8 cellular contexts compared by ENCODE assay signal in the genomic region with DNA sequence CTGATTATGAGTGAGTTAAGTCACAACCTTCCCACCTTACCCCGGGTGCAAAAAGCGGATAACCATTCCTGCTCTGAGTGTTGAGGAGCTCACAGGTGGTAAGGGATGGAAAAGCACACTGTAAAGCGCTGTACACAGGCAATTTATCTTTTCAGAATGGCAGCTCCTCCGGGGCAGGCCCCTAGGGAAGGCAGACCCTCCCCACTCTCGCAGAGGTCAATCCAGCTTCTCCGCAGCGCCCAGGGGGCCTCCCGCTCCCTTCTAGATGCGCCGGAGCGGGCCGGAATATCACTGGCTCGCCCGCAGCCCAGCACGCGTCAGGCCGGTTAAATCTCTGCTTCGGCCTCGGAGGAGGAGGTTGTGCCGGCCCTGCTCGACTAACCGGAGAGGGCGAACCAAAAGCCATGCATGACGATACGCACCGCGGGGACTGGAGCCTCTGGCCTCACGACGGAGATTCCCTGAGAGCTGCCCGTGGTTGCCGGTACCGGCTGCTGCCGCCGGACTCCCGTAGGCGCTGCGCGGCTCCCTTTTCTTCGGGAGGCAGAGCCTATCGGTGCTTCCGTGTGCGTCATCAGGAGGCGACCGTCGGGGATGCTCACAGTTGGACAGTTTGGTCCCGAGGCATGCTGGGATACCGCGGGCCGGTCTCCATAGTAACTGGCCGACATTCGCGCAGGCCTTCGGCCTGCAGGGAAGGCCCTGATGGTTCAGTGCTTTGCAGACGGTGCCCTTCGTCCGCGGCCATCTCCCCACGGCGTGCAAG. TPM values are rescaled to one million over a fixed set of nuclear protein-coding genes. Genes with fewer than 3 reads are reported as not detected.
A peak's percentile ranks its signal among the peaks of the same experiment; 100 is the strongest.
DNase-seq lines count a peak whose midpoint lies in the region; ATAC-seq and TF ChIP-seq lines count a peak whose summit lies in the region.

TSS of gene BRMS1 (minus strand) at position 555 of the 766 bp plus-strand sequence. CDS start 2,870 bp downstream, outside the sequence.

- H3K27me3 ChIP-seq in GM06990 (replicated peaks; ENCODE audit: control insufficient read depth, insufficient read depth, low read length) = no peaks in the 10 kb centered on the region

- peaks cover 0 to 3% of the 10 kb centered on the region in 2 donors for H3K9me3 Mint-ChIP-seq in activated naive CD4-positive, alpha-beta T cell treated with anti-CD3 and anti-CD28 coated beads, Interleukin-2, amount 50 U/mL, for 72 hours

- peak within 1 kb of the TSS; percentile 72 for H3K27ac ChIP-seq in temporal lobe (ENCODE audit: low read depth, low read length)

- peak; percentile 59 for ATAC-seq in HG02588 (IDR thresholded peaks at IDR 0.05; ENCODE audit: unreplicated experiment)
- ATAC-seq in activated naive CD4-positive, alpha-beta T cell treated with anti-CD3 and anti-CD28 coated beads, Interleukin-2, amount 50 U/mL, for 72 hours = peak; percentile 84 to 88
- peak; percentile 80 for ATAC-seq in omental fat pad (ENCODE audit: low FRiP score)

- DNase-seq in GM06990 (ENCODE audit: extremely low read depth, insufficient read length) = peak; percentile 89
- peak; percentile 93 for DNase-seq in NCI-H1105 (lab: John Stamatoyannopoulos, UW)
- peak; percentile 81 for DNase-seq in SKM-1 (lab: John Stamatoyannopoulos, UW; ENCODE audit: unreplicated experiment)
- DNase-seq in activated naive CD4-positive, alpha-beta T cell treated with anti-CD3 and anti-CD28 coated beads, Interleukin-2, amount 50 U/mL, for 72 hours (ENCODE audit: low spot score in 2 of 2) = peak; percentile 89 to 93
- peak; percentile 93 for DNase-seq in glomerular visceral epithelial cell (ENCODE audit: extremely low spot score)
- DNase-seq in omental fat pad (ENCODE audit: low spot score) = peak; percentile 98

- H3K36me3 ChIP-seq in GM06990 (ENCODE audit: control insufficient read depth, insufficient read depth, low read length) = peaks cover 16% of the 10 kb centered on the region

- peak within 1 kb of the TSS; percentile 95 to 97 for H3K27ac Mint-ChIP-seq in activated naive CD4-positive, alpha-beta T cell treated with anti-CD3 and anti-CD28 coated beads, Interleukin-2, amount 50 U/mL, for 72 hours

- H3K4me3 ChIP-seq in GM06990 (replicated peaks; ENCODE audit: low read depth, low read length) = peak within 1 kb of the TSS; percentile 81

- peaks cover 8 to 14% of the 10 kb centered on the region in 2 donors for H3K36me3 Mint-ChIP-seq in activated naive CD4-positive, alpha-beta T cell treated with anti-CD3 and anti-CD28 coated beads, Interleukin-2, amount 50 U/mL, for 72 hours

- TF ChIP-seq CTCF in GM06990 (IDR thresholded peaks at IDR 0.05; ENCODE audit: insufficient read depth, low read length, poor library complexity, severe bottlenecking) (no peak), omental fat pad (IDR thresholded peaks at IDR 0.05) (no peak)

RNA-seq across cellular contexts. Expression of gene BRMS1, which starts in this region (rescaled TPM):
- 10 to 100 TPM; 32.1 to 33.5 TPM for total RNA-seq in activated naive CD4-positive, alpha-beta T cell treated with anti-CD3 and anti-CD28 coated beads, Interleukin-2, amount 50 U/mL, for 72 hours
- 10 to 100 TPM; 36.7 to 59.2 (median 42.0) TPM for total RNA-seq in omental fat pad
- 10.1 TPM for total RNA-seq in temporal lobe

Comparison
In these comparisons a context has a peak if more than half of its experiments do, and no peak if none do; other contexts are left out.
1. Peak in every context shown above with its lines: DNase-seq, ATAC-seq, H3K4me3 ChIP-seq and H3K27ac ChIP-seq.